7 cellular contexts compared by ENCODE assay signal in the genomic region with DNA sequence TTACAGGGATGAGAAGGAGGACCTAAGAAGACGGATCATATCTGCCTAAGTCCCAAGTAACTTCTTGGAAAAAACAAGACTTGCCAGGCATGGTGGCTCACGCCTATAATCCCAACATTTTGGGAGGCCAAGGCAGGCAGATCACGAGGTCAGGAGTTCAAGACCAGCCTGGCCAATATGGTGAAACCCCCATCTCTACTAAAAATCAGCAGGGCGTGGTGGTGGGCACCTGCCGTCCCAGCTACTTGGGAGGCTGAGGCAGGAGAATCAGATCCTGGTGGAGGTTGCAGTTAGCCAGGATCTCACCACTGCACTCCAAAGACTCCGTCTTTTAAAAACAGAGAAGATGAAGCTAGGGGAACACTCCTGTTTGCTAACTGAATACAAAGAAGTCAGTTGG. TPM values are rescaled to one million over a fixed set of nuclear protein-coding genes. Genes with fewer than 3 reads are reported as not detected.
DNase-seq lines count a peak whose midpoint lies in the region; ATAC-seq, FAIRE-seq and TF ChIP-seq lines count a peak whose summit lies in the region.
"Not testable (repeated sequence)": the region's sequence is repeated elsewhere in the genome, so short reads cannot be mapped to it uniquely, and the experiment has no call there.

No MANE protein-coding gene starts in this region.

- not testable (repeated sequence) for TF ChIP-seq RAD21 in HepG2 (CRISPR knock-in tag; IDR thresholded peaks at IDR 0.05)

- peaks cover 44% of the 10 kb centered on the region for H3K36me3 Mint-ChIP-seq in CD8-positive, alpha-beta T cell
- H3K36me3 Mint-ChIP-seq in neural progenitor cell (peaks cover 28% of the 10 kb centered on the region), type B pancreatic cell (peaks cover 27% of the 10 kb centered on the region)

- BruUV-seq in PC-9 (replicated peaks; lab: Mats Ljungman, UMichigan); endothelial cell of umbilical vein (replicated peaks; lab: Mats Ljungman, UMichigan); HepG2 (replicated peaks; lab: Mats Ljungman, UMichigan): not testable (repeated sequence)

- H3K27me3 ChIP-seq in CD8-positive, alpha-beta T cell (ENCODE audit: insufficient read depth, low read length); PC-9 (ENCODE audit: insufficient read depth, low read depth); endothelial cell of umbilical vein (ENCODE audit: control insufficient read depth in 2 of 2, insufficient read depth in 2 of 2, low read length in 2 of 2); HepG2 (ENCODE audit: control insufficient read depth in 1 of 2, insufficient read depth in 2 of 2, low read length in 2 of 2); neural progenitor cell: not testable (repeated sequence)

- TF ChIP-seq EP300 in HepG2 (IDR thresholded peaks at IDR 0.05; ENCODE audit: low read depth in 2 of 2, low read length in 2 of 2); HepG2 (CRISPR knock-in tag; IDR thresholded peaks at IDR 0.05; ENCODE audit: borderline replicate concordance): not testable (repeated sequence)

- not testable (repeated sequence) for TF ChIP-seq CTCF in CD8-positive, alpha-beta T cell (IDR thresholded peaks at IDR 0.05); PC-9 (conservative IDR thresholded peaks at IDR 0.05); endothelial cell of umbilical vein (IDR thresholded peaks at IDR 0.05; ENCODE audit: extremely low read depth in 1 of 2, insufficient read depth in 1 of 2, low read depth in 1 of 2, low read length in 2 of 2); HepG2 (CRISPR knock-in tag; IDR thresholded peaks at IDR 0.05); neural progenitor cell (IDR thresholded peaks at IDR 0.05); type B pancreatic cell (conservative IDR thresholded peaks at IDR 0.05)

- POLR2A ChIA-PET in CD8-positive, alpha-beta T cell (lab: Charles Lee): interaction anchor here (0.5 kb wide), 1 partner anchor 9 kb away, joined by 3 read pairs; no protein-coding TSS in a partner anchor
- POLR2A ChIA-PET in PC-9 (lab: Charles Lee; ENCODE audit: unreplicated experiment): interaction anchor here (0.6 kb wide), 2 partner anchors 8 to 268 kb away, joined by 4 to 5 read pairs; no protein-coding TSS in a partner anchor
- POLR2A ChIA-PET in endothelial cell of umbilical vein (lab: Charles Lee); HepG2 (lab: Yijun Ruan, JAX): not testable (repeated sequence)

- H4K20me1 ChIP-seq in PC-9 (ENCODE audit: insufficient read depth); endothelial cell of umbilical vein (replicated peaks; ENCODE audit: control insufficient read depth, extremely low read depth, insufficient read depth, low read length); HepG2 (ENCODE audit: insufficient read depth, low read length); neural progenitor cell (ENCODE audit: low read depth): not testable (repeated sequence)

- H3K27ac ChIP-seq in CD8-positive, alpha-beta T cell (ENCODE audit: low read depth, low read length); endothelial cell of umbilical vein (ENCODE audit: insufficient read depth, low read depth, low read length); HepG2 (ENCODE audit: extremely low read length, insufficient read depth, low read length): not testable (repeated sequence)
- peak overlapping the region; percentile 65; the same call in 1 of the 2 replicates for H3K27ac ChIP-seq in PC-9
- H3K27ac ChIP-seq in neural progenitor cell: peak overlapping the region; percentile 21

- not testable (repeated sequence) for H3K4me2 ChIP-seq in PC-9; endothelial cell of umbilical vein (ENCODE audit: insufficient read depth, low read length); HepG2 (ENCODE audit: low read depth, low read length); neural progenitor cell

- H3K9me2 ChIP-seq in PC-9 (ENCODE audit: insufficient read depth): not testable (repeated sequence)

- H3K79me2 ChIP-seq in PC-9 (ENCODE audit: low read depth); endothelial cell of umbilical vein (ENCODE audit: control insufficient read depth, insufficient read depth, low read length); HepG2 (ENCODE audit: insufficient read depth, low read length); neural progenitor cell (ENCODE audit: low read depth): not testable (repeated sequence)

- not testable (repeated sequence) for ATAC-seq in CD8-positive, alpha-beta T cell; HepG2

- H3K9me3 Mint-ChIP-seq in CD8-positive, alpha-beta T cell; neural progenitor cell; type B pancreatic cell: not testable (repeated sequence)

- peaks cover 46% of the 10 kb centered on the region for H3F3A ChIP-seq in PC-9 (ENCODE audit: insufficient read depth, low read depth)
- peaks cover 34% of the 10 kb centered on the region for H3F3A ChIP-seq in neural progenitor cell (ENCODE audit: low read depth)

- intact Hi-C loops in CD8-positive, alpha-beta T cell (cut with DNase I, micrococcal nuclease); HepG2 (cut with micrococcal nuclease; ENCODE audit: unreplicated experiment): not testable (repeated sequence)
- intact Hi-C loops in PC-9 (cut with micrococcal nuclease; ENCODE audit: unreplicated experiment): loop anchor here (10.0 kb wide), 1 partner anchor 334 kb away; no protein-coding TSS in a partner anchor
- intact Hi-C loops in endothelial cell of umbilical vein (cut with micrococcal nuclease): loop anchor here (5.0 kb wide), 2 partner anchors 107 to 228 kb away; a partner anchor contains a TSS

- not testable (repeated sequence) for H3K4me3 ChIP-seq in CD8-positive, alpha-beta T cell (ENCODE audit: low read depth, low read length); PC-9; endothelial cell of umbilical vein (replicated peaks in 1 of 3; ENCODE audit: insufficient read depth in 1 of 3, low read depth in 1 of 3, low read length in 3 of 3); HepG2 (replicated peaks in 1 of 3; ENCODE audit: insufficient read depth in 1 of 3, low read depth in 2 of 3, low read length in 3 of 3); neural progenitor cell

- H3K27me3 Mint-ChIP-seq in CD8-positive, alpha-beta T cell (ENCODE audit: low read depth); neural progenitor cell (ENCODE audit: insufficient read depth, low read depth); type B pancreatic cell: not testable (repeated sequence)

- not testable (repeated sequence) for H3K4me3 Mint-ChIP-seq in CD8-positive, alpha-beta T cell; neural progenitor cell; type B pancreatic cell

- H3K9ac ChIP-seq in endothelial cell of umbilical vein (replicated peaks; ENCODE audit: extremely low read depth, insufficient read depth, low read length); HepG2 (ENCODE audit: insufficient read depth, low read depth, low read length); neural progenitor cell: not testable (repeated sequence)

- dilution Hi-C loops in endothelial cell of umbilical vein (cut with MboI; ENCODE audit: extremely low pct_ligation_motif_present, low sequenced_read_pairs): not testable (repeated sequence)

- FAIRE-seq in endothelial cell of umbilical vein (lab: Jason Lieb, UNC): peak; percentile 74
- FAIRE-seq in HepG2 (lab: Jason Lieb, UNC): not testable (repeated sequence)

- H3K4me1 ChIP-seq in CD8-positive, alpha-beta T cell (ENCODE audit: insufficient read depth, low read length); HepG2 (ENCODE audit: insufficient read depth, low read length); neural progenitor cell: not testable (repeated sequence)
- H3K4me1 ChIP-seq in PC-9 (replicated peaks; ENCODE audit: insufficient read depth): peaks cover 19% of the 10 kb centered on the region
- peaks cover 40% of the 10 kb centered on the region for H3K4me1 ChIP-seq in endothelial cell of umbilical vein (ENCODE audit: control insufficient read depth, extremely low read depth, insufficient read depth, low read length)

- in situ Hi-C loops in HepG2 (cut with HindIII; ENCODE audit: extremely low pct_ligation_motif_present, low pct_unique_long_range_greater_than_20kb): not testable (repeated sequence)

- not testable (repeated sequence) for DNase-seq in CD8-positive, alpha-beta T cell; PC-9; endothelial cell of umbilical vein (ENCODE audit: low read depth, low spot score); HepG2 (ENCODE audit: low spot score); neural progenitor cell (ENCODE audit: low spot score)
- DNase-seq in activated CD8-positive, alpha-beta memory T cell treated with anti-CD3 and anti-CD28 coated beads, Interleukin-2, amount 50 U/mL, for 48 hours: peak; percentile 34
- DNase-seq in type B pancreatic cell (ENCODE audit: extremely low spot score, unreplicated experiment): peak; percentile 36

- H3K9me1 ChIP-seq in endothelial cell of umbilical vein (replicated peaks; ENCODE audit: control insufficient read depth, extremely low read depth, insufficient read depth, low read length): not testable (repeated sequence)

- H3K4me1 Mint-ChIP-seq in CD8-positive, alpha-beta T cell (ENCODE audit: low read depth); neural progenitor cell; type B pancreatic cell (ENCODE audit: unreplicated experiment): not testable (repeated sequence)

- H2AFZ ChIP-seq in PC-9; endothelial cell of umbilical vein (ENCODE audit: low read depth, low read length); HepG2 (ENCODE audit: low read length); neural progenitor cell (replicated peaks): not testable (repeated sequence)

- 97% methylated on average over 6 of the region's 6 CpGs for WGBS in HepG2 (ENCODE audit: low lambda C conversion rate)

- H3K9me3 ChIP-seq in CD8-positive, alpha-beta T cell (ENCODE audit: low read length); PC-9 (ENCODE audit: insufficient read depth, low read depth); endothelial cell of umbilical vein (replicated peaks; ENCODE audit: control insufficient read depth, insufficient read depth, low read length); HepG2 (ENCODE audit: low read length); neural progenitor cell (ENCODE audit: low read depth): not testable (repeated sequence)

- H3K36me3 ChIP-seq in CD8-positive, alpha-beta T cell (ENCODE audit: insufficient read depth, low read length): peaks cover 34% of the 10 kb centered on the region
- H3K36me3 ChIP-seq in PC-9 (ENCODE audit: low read depth) (peaks cover 15% of the 10 kb centered on the region), endothelial cell of umbilical vein (ENCODE audit: control insufficient read depth in 2 of 2, extremely low read depth in 1 of 2, insufficient read depth in 2 of 2, low read length in 2 of 2) (peaks cover 4 to 29% of the 10 kb centered on the region in 2 experiments), HepG2 (replicated peaks in 1 of 2; ENCODE audit: control insufficient read depth in 1 of 2, insufficient read depth in 2 of 2, low read length in 2 of 2) (peaks cover 29 to 36% of the 10 kb centered on the region in 2 experiments), neural progenitor cell (peaks cover 11% of the 10 kb centered on the region)

- H3K27ac Mint-ChIP-seq in CD8-positive, alpha-beta T cell: peak overlapping the region; percentile 2
- H3K27ac Mint-ChIP-seq in neural progenitor cell, type B pancreatic cell: not testable (repeated sequence)

- CTCF ChIA-PET in CD8-positive, alpha-beta T cell (lab: Charles Lee): interaction anchor here (0.7 to 0.9 kb wide), 2 partner anchors 45 to 463 kb away, joined by 3 read pairs; no protein-coding TSS in a partner anchor
- CTCF ChIA-PET in PC-9 (lab: Charles Lee); HepG2 (lab: Yijun Ruan, JAX; ENCODE audit: low intra/inter-chr PET ratio, low total read pairs): not testable (repeated sequence)
- CTCF ChIA-PET in endothelial cell of umbilical vein (lab: Charles Lee): interaction anchor here (0.6 to 2.7 kb wide), 3 partner anchors 8 to 357 kb away, joined by 3 to 13 read pairs (median 9); no protein-coding TSS in a partner anchor

- TF ChIP-seq POLR2A in endothelial cell of umbilical vein (IDR thresholded peaks at IDR 0.05; ENCODE audit: low read depth, low read length); HepG2 (IDR thresholded peaks at IDR 0.05; ENCODE audit: insufficient read depth in 1 of 2, low read depth in 2 of 2, low read length in 2 of 2): not testable (repeated sequence)

RNA-seq across cellular contexts. Expression of a gene that starts 24.8 kb away (rescaled TPM):
- 10 to 100 TPM; 16.3 to 20.3 TPM for total RNA-seq in CD8-positive, alpha-beta T cell
- total RNA-seq in PC-9 (2021) (21.2 and 22.3 TPM in 2 replicates), endothelial cell of umbilical vein (31.8 and 34.9 TPM in 2 replicates), HepG2 (2016; rRNA removed; fragmentation: Illumina TruSeq; extraction: Trizol) (33.7 and 37.6 TPM in 2 replicates), neural progenitor cell (ENCODE audit: low replicate concordance) (14.4 and 24.4 TPM in 2 replicates), type B pancreatic cell (ENCODE audit: low replicate concordance) (24.5 and 32.7 TPM in 2 replicates)
- polyA plus RNA-seq in endothelial cell of umbilical vein (28.2 and 29.5 TPM in 2 replicates), HepG2 (2011; rRNA removed) (13.8 and 15.2 TPM in 2 replicates)
- 28.1 and 29.0 TPM in 2 replicates for polyA plus RNA-seq in endothelial cell of umbilical vein (2011; cell fraction: cytosol; rRNA removed)
- polyA plus RNA-seq in endothelial cell of umbilical vein (2011; cell fraction: nucleus; rRNA removed): 44.3 and 44.8 TPM in 2 replicates
- 19.3 and 19.9 TPM in 2 replicates for polyA plus RNA-seq in endothelial cell of umbilical vein (2012)
- polyA minus RNA-seq in endothelial cell of umbilical vein: 34.6 and 35.9 TPM in 2 replicates
- 13.7 TPM for polyA minus RNA-seq in endothelial cell of umbilical vein (2011; cell fraction: cytosol; rRNA and poly(A)+ RNA removed)
- polyA minus RNA-seq in endothelial cell of umbilical vein (2011; cell fraction: nucleus; rRNA and poly(A)+ RNA removed): 16.3 and 17.2 TPM in 2 replicates
- 2.0 and 2.6 TPM in 2 replicates for total RNA-seq in HepG2 (2016; cell fraction: cytosol; rRNA removed; fragmentation: Illumina TruSeq; extraction: Trizol; ENCODE audit: low read depth)
- total RNA-seq in HepG2 (2016; cell fraction: insoluble cytoplasmic fraction; rRNA removed; fragmentation: Illumina TruSeq; extraction: Trizol): 33.9 and 35.3 TPM in 2 replicates
- total RNA-seq in HepG2 (2016; cell fraction: membrane; rRNA removed; fragmentation: Illumina TruSeq; extraction: Trizol): 9.5 and 10.0 TPM in 2 replicates
- 18.8 and 19.9 TPM in 2 replicates for total RNA-seq in HepG2 (2016; cell fraction: nucleus; rRNA removed; fragmentation: Illumina TruSeq; extraction: Trizol)
- 11.1 and 12.2 TPM in 2 replicates for polyA plus RNA-seq in HepG2 (2011; cell fraction: cytosol; rRNA removed)
- polyA plus RNA-seq in HepG2 (2011; cell fraction: nucleus; rRNA removed): 22.6 and 24.9 TPM in 2 replicates
- 8.5 and 9.8 TPM in 2 replicates for polyA plus RNA-seq in HepG2 (2012)
- 1.4 and 1.9 TPM in 2 replicates for polyA plus RNA-seq in HepG2 (2016; cell fraction: cytosol; fragmentation: Illumina TruSeq; extraction: Trizol; ENCODE audit: low read depth)
- 23.7 and 29.8 TPM in 2 replicates for polyA plus RNA-seq in HepG2 (2016; cell fraction: insoluble cytoplasmic fraction; fragmentation: Illumina TruSeq; extraction: Trizol; ENCODE audit: low read depth)
- polyA plus RNA-seq in HepG2 (2016; cell fraction: membrane; fragmentation: Illumina TruSeq; extraction: Trizol; ENCODE audit: low read depth): 4.5 and 4.6 TPM in 2 replicates
- polyA plus RNA-seq in HepG2 (2016; cell fraction: nucleus; fragmentation: Illumina TruSeq; extraction: Trizol; ENCODE audit: insufficient read depth, low read depth): 29.0 and 31.3 TPM in 2 replicates
- polyA minus RNA-seq in HepG2 (2011; rRNA and poly(A)+ RNA removed; ENCODE audit: low replicate concordance): 21.4 and 43.9 TPM in 2 replicates
- 8.2 and 8.3 TPM in 2 replicates for polyA minus RNA-seq in HepG2 (2011; cell fraction: cytosol; rRNA and poly(A)+ RNA removed)
- polyA minus RNA-seq in HepG2 (2011; cell fraction: nucleus; rRNA and poly(A)+ RNA removed): 10.6 and 11.2 TPM in 2 replicates
